Comparison of ENCODE assay signal across 9 cellular contexts in genomic region chrX:154542723-154543424, GRCh38. TPM values are rescaled to one million over a fixed set of nuclear protein-coding genes. Genes with fewer than 3 reads are reported as not detected.
DNase-seq lines count a peak whose midpoint lies in the region; ATAC-seq and TF ChIP-seq lines count a peak whose summit lies in the region.
"Had no signal": no experiment of that assay in that cellular context is flagged by ENCODE, and none has a peak within 500 bp of the region (broad histone marks: within the 10 kb centered on the region; RNA-seq: fewer than 3 reads in every experiment).

No MANE protein-coding gene starts in this region.

- peaks cover 11% of the 10 kb centered on the region for H3K4me1 Mint-ChIP-seq in T-helper 17 cell
- H3K4me1 Mint-ChIP-seq in stimulated activated naive B cell treated with anti-CD40 and anti-IgM and Interleukin-4, amounts not matched to agents 10 μg/mL and 1 μg/mL and 100 μg/mL, for 72 hours, result peaks cover 28 to 57% of the 10 kb centered on the region in 2 donors
- H3K4me1 Mint-ChIP-seq in nephron progenitor cell, result peaks cover 23% of the 10 kb centered on the region

- H3K27ac Mint-ChIP-seq in T-helper 17 cell (no peak overlapping the region), nephron progenitor cell (no peak overlapping the region)
- peak overlapping the region; percentile 99 for H3K27ac Mint-ChIP-seq in stimulated activated naive B cell treated with anti-CD40 and anti-IgM and Interleukin-4, amounts not matched to agents 10 μg/mL and 1 μg/mL and 100 μg/mL, for 72 hours

- H3K27me3 Mint-ChIP-seq in T-helper 17 cell (no peaks in the 10 kb centered on the region), nephron progenitor cell (ENCODE audit: low read depth, poor library complexity) (no peaks in the 10 kb centered on the region)
- H3K27me3 Mint-ChIP-seq in stimulated activated naive B cell treated with anti-CD40 and anti-IgM and Interleukin-4, amounts not matched to agents 10 μg/mL and 1 μg/mL and 100 μg/mL, for 72 hours, result no peaks in the 10 kb centered on the region

- peak overlapping the region; percentile 55 for H3K4me3 Mint-ChIP-seq in T-helper 17 cell
- H3K4me3 Mint-ChIP-seq in stimulated activated naive B cell treated with anti-CD40 and anti-IgM and Interleukin-4, amounts not matched to agents 10 μg/mL and 1 μg/mL and 100 μg/mL, for 72 hours, result peak overlapping the region; percentile 84 to 85
- H3K4me3 Mint-ChIP-seq in nephron progenitor cell, result no peak overlapping the region

- TF ChIP-seq CTCF in nephron progenitor cell (IDR thresholded peaks at IDR 0.05), result no peak
- no peak for TF ChIP-seq CTCF in GM20000 (IDR thresholded peaks at IDR 0.05; ENCODE audit: extremely low read depth, missing control alignments)

- no peaks in the 10 kb centered on the region for H3K36me3 Mint-ChIP-seq in T-helper 17 cell (ENCODE audit: low read depth)
- peaks cover 27 to 38% of the 10 kb centered on the region in 2 donors for H3K36me3 Mint-ChIP-seq in stimulated activated naive B cell treated with anti-CD40 and anti-IgM and Interleukin-4, amounts not matched to agents 10 μg/mL and 1 μg/mL and 100 μg/mL, for 72 hours
- peaks cover 12% of the 10 kb centered on the region for H3K36me3 Mint-ChIP-seq in nephron progenitor cell (ENCODE audit: low read depth)

- peak overlapping the region; percentile 12 for H3K9ac ChIP-seq in HUES6 (ENCODE audit: low read length)

- H3K9me3 ChIP-seq in HUES6 (ENCODE audit: control insufficient read depth, insufficient read depth, low read depth, low read length), result peaks cover 14% of the 10 kb centered on the region; the same call in 1 of the 2 replicates
- H3K9me3 ChIP-seq in T-helper 17 cell (ENCODE audit: control insufficient read depth, low read length, poor library complexity, severe bottlenecking), result no peaks in the 10 kb centered on the region
- H3K9me3 ChIP-seq in esophagus (ENCODE audit: control insufficient read depth in 2 of 2, insufficient read depth in 1 of 2, low read depth in 1 of 2, low read length in 1 of 2), result peaks cover 0 to 4% of the 10 kb centered on the region in 2 donors

- no peaks in the 10 kb centered on the region for H3K9me3 Mint-ChIP-seq in stimulated activated naive B cell treated with anti-CD40 and anti-IgM and Interleukin-4, amounts not matched to agents 10 μg/mL and 1 μg/mL and 100 μg/mL, for 72 hours
- H3K9me3 Mint-ChIP-seq in nephron progenitor cell, result peaks cover 54% of the 10 kb centered on the region

- H3K27me3 ChIP-seq in HUES6 (ENCODE audit: control insufficient read depth, insufficient read depth, low read length) (no peaks in the 10 kb centered on the region), esophagus (ENCODE audit: control insufficient read depth in 1 of 2, insufficient read depth in 2 of 2, low read length in 2 of 2) (no peaks in the 10 kb centered on the region)

- H3K36me3 ChIP-seq in HUES6 (ENCODE audit: control insufficient read depth, insufficient read depth, low read length) (peaks cover 35% of the 10 kb centered on the region), esophagus (ENCODE audit: control insufficient read depth in 2 of 2, insufficient read depth in 2 of 2, low read length in 1 of 2) (no peaks in the 10 kb centered on the region)

- no peak for DNase-seq in T-helper 17 cell
- peak; percentile 37 for DNase-seq in stimulated activated naive B cell treated with anti-CD40 and anti-IgM and Interleukin-4, amounts not matched to agents 10 μg/mL and 1 μg/mL and 100 μg/mL, for 72 hours
- DNase-seq in nephron progenitor cell, result no peak
- DNase-seq in GM20000 (ENCODE audit: low spot score), result no peak
- no peak for DNase-seq in NCI-H446 (lab: John Stamatoyannopoulos, UW)
- no peak for DNase-seq in NCI-H526 treated with DMSO at 0.1 percent for 48 hours (lab: John Stamatoyannopoulos, UW)

- no peak for ATAC-seq in T-helper 17 cell
- peak; percentile 26 to 35 for ATAC-seq in stimulated activated naive B cell treated with anti-CD40 and anti-IgM and Interleukin-4, amounts not matched to agents 10 μg/mL and 1 μg/mL and 100 μg/mL, for 72 hours (replicated peaks)

- no peak overlapping the region for H3K4me3 ChIP-seq in HUES6 (ENCODE audit: low read depth, low read length)
- H3K4me3 ChIP-seq in esophagus (ENCODE audit: low read depth in 1 of 2, low read length in 2 of 2), result no peak overlapping the region

- 48 to 64% methylated on average over 20 of the region's 20 CpGs for WGBS in esophagus, 2 donors

- H3K4me1 ChIP-seq in HUES6 (ENCODE audit: control insufficient read depth, insufficient read depth, low read length) (peaks cover 20% of the 10 kb centered on the region; the same call in 1 of the 2 replicates), esophagus (ENCODE audit: control insufficient read depth in 2 of 2, insufficient read depth in 2 of 2, low read length in 1 of 2) (peaks cover 0 to 20% of the 10 kb centered on the region in 2 donors)

- H3K27ac ChIP-seq in HUES6 (ENCODE audit: low read depth, low read length), result no peak overlapping the region
- H3K27ac ChIP-seq in esophagus (ENCODE audit: low read depth in 2 of 2, low read length in 1 of 2), result peak overlapping the region; percentile 72 to 84

RNA-seq across cellular contexts. Expression of gene G6PD, which starts 3.8 kb away (rescaled TPM):
- total RNA-seq in T-helper 17 cell, result 10 to 100 TPM; 28.5 to 44.9 TPM
- 10 to 100 TPM; 42.7 to 46.9 TPM for polyA plus RNA-seq in esophagus

RNA-seq across cellular contexts. Expression of gene IKBKG, which starts 4.5 kb away (rescaled TPM):
- 10 to 100 TPM; 35.9 to 45.1 TPM for total RNA-seq in T-helper 17 cell
- polyA plus RNA-seq in esophagus, result 10 to 100 TPM; 16.2 to 19.7 TPM

RNA-seq across cellular contexts. Expression of gene FAM3A, which starts 26.8 kb away (rescaled TPM):
- total RNA-seq in T-helper 17 cell, result 10 to 100 TPM; 32.5 to 34.0 TPM
- polyA plus RNA-seq in esophagus, result 10 to 100 TPM; 51.6 to 54.4 TPM

RNA-seq across cellular contexts. Expression of gene CTAG1A, which starts 42.1 kb away (rescaled TPM):
- not detected for total RNA-seq in T-helper 17 cell
- polyA plus RNA-seq in esophagus, result not detected
- total RNA-seq: T-helper 2 cell treated with Interferon-gamma antibody and Interleukin-4, amounts not matched to agents 100 ng/mL and 5 ng/mL, for 36 hours had no signal

RNA-seq across cellular contexts. Expression of gene SLC10A3, which starts 52.4 kb away (rescaled TPM):
- total RNA-seq in T-helper 17 cell, result 10 to 100 TPM; 23.9 to 29.5 TPM
- polyA plus RNA-seq in esophagus, result 10 to 100 TPM; 24.7 to 26.3 TPM
